ENCODE assay signal across 11 cellular contexts in genomic region chr10:29555091-29555745, GRCh38.
DNase-seq lines count a peak whose midpoint lies in the region; ATAC-seq and TF ChIP-seq lines count a peak whose summit lies in the region.
"Had no signal": no experiment of that assay in that cellular context is flagged by ENCODE, and none has a peak within 500 bp of the region (broad histone marks: within the 10 kb centered on the region; RNA-seq: fewer than 3 reads in every experiment).

No MANE protein-coding gene starts in this region.

- H3K18ac ChIP-seq in mesenchymal stem cell (ENCODE audit: low read depth in 1 of 2, low read length in 2 of 2), result no peak overlapping the region

- no peak overlapping the region for H3K4ac ChIP-seq in mesenchymal stem cell (ENCODE audit: low read depth in 1 of 2, low read length in 2 of 2)

- no peak overlapping the region for H2BK120ac ChIP-seq in mesenchymal stem cell (ENCODE audit: low read depth, low read length)

- H3K27ac ChIP-seq in ascending aorta (peak overlapping the region; percentile 69 to 75), mesenchymal stem cell (ENCODE audit: low read length, poor library complexity, severe bottlenecking) (peak overlapping the region; percentile 82), tibial artery (peak overlapping the region; percentile 23 to 61)

- H2AK5ac ChIP-seq in mesenchymal stem cell (ENCODE audit: low read length, severe bottlenecking), result no peak overlapping the region

- H2BK15ac ChIP-seq in mesenchymal stem cell (ENCODE audit: low read depth, poor library complexity, severe bottlenecking), result no peak overlapping the region

- H3K4me1 ChIP-seq in ascending aorta (peaks cover 8 to 23% of the 10 kb centered on the region in 2 donors), mesenchymal stem cell (ENCODE audit: control insufficient read depth, insufficient read depth, low read depth, low read length) (peaks cover 14% of the 10 kb centered on the region), tibial artery (peaks cover 0 to 43% (median 17%) of the 10 kb centered on the region in 4 donors)

- no peak overlapping the region for H3K23ac ChIP-seq in mesenchymal stem cell (ENCODE audit: low read length in 2 of 2)

- peaks cover 41 to 47% of the 10 kb centered on the region in 2 donors for H3K36me3 ChIP-seq in ascending aorta
- peaks cover 48 to 66% of the 10 kb centered on the region in 2 experiments for H3K36me3 ChIP-seq in mesenchymal stem cell (ENCODE audit: control insufficient read depth in 1 of 2, insufficient read depth in 2 of 2, low read depth in 1 of 2, low read length in 2 of 2)
- H3K36me3 ChIP-seq in tibial artery, result peaks cover 42 to 49% (median 44%) of the 10 kb centered on the region in 3 donors

- H3K36me3 Mint-ChIP-seq in activated naive CD4-positive, alpha-beta T cell treated with anti-CD3 and anti-CD28 coated beads, Interleukin-2, amount 10 ng/mL, durations not matched to agents 7 days and 5 days, result peaks cover 21% of the 10 kb centered on the region
- H3K36me3 Mint-ChIP-seq: memory B cell had no signal

- peaks cover 18% of the 10 kb centered on the region for H3K4me1 Mint-ChIP-seq in activated naive CD4-positive, alpha-beta T cell treated with anti-CD3 and anti-CD28 coated beads, Interleukin-2, amount 10 ng/mL, durations not matched to agents 7 days and 5 days
- H3K4me1 Mint-ChIP-seq: memory B cell had no signal

- H4K91ac ChIP-seq in mesenchymal stem cell (ENCODE audit: low read length), result peak overlapping the region; percentile 18

- CTCF ChIA-PET in activated naive CD4-positive, alpha-beta T cell treated with anti-CD3 and anti-CD28 coated beads, Interleukin-2, amount 10 ng/mL, durations not matched to agents 7 days and 5 days (lab: Charles Lee), result interaction anchor here (1.4 kb wide), 1 partner anchor 36 kb away, joined by 3 read pairs; no protein-coding TSS in a partner anchor

- no peak overlapping the region for H4K8ac ChIP-seq in mesenchymal stem cell (ENCODE audit: low read length)

- H2AFZ ChIP-seq in mesenchymal stem cell (ENCODE audit: low read depth, low read length), result no peak overlapping the region

- TF ChIP-seq CTCF in ascending aorta (IDR thresholded peaks at IDR 0.05) (no peak), tibial artery (IDR thresholded peaks at IDR 0.05) (no peak)

- no peaks in the 10 kb centered on the region for H3K27me3 Mint-ChIP-seq in activated naive CD4-positive, alpha-beta T cell treated with anti-CD3 and anti-CD28 coated beads, Interleukin-2, amount 10 ng/mL, durations not matched to agents 7 days and 5 days
- H3K27me3 Mint-ChIP-seq: memory B cell had no signal

- H3K79me1 ChIP-seq in mesenchymal stem cell (replicated peaks; ENCODE audit: low read length, poor library complexity, severe bottlenecking), result peaks cover 21% of the 10 kb centered on the region

- no peaks in the 10 kb centered on the region for H3K9me3 Mint-ChIP-seq in activated naive CD4-positive, alpha-beta T cell treated with anti-CD3 and anti-CD28 coated beads, Interleukin-2, amount 10 ng/mL, durations not matched to agents 7 days and 5 days
- H3K9me3 Mint-ChIP-seq: activated T-cell treated with anti-CD3 and anti-CD28 coated beads, Interleukin-2, amount 50 U/mL, for 4 hours had no signal

- H3K27me3 ChIP-seq in ascending aorta (no peaks in the 10 kb centered on the region), mesenchymal stem cell (ENCODE audit: control insufficient read depth in 1 of 2, insufficient read depth in 1 of 2, low read length in 2 of 2) (no peaks in the 10 kb centered on the region), tibial artery (no peaks in the 10 kb centered on the region)

- peak overlapping the region in 1 of 2 experiments; percentile 63 for H2BK12ac ChIP-seq in mesenchymal stem cell (ENCODE audit: low read length in 2 of 2)

- no peaks in the 10 kb centered on the region for H3K9me3 ChIP-seq in ascending aorta
- no peaks in the 10 kb centered on the region for H3K9me3 ChIP-seq in mesenchymal stem cell (ENCODE audit: control insufficient read depth, low read length)
- no peaks in the 10 kb centered on the region for H3K9me3 ChIP-seq in tibial artery

- H3K14ac ChIP-seq in mesenchymal stem cell (ENCODE audit: low read length in 2 of 2), result no peak overlapping the region

- H3K27ac Mint-ChIP-seq in activated naive CD4-positive, alpha-beta T cell treated with anti-CD3 and anti-CD28 coated beads, Interleukin-2, amount 10 ng/mL, durations not matched to agents 7 days and 5 days, result peak overlapping the region; percentile 77
- H3K27ac Mint-ChIP-seq: memory B cell had no signal

- peak overlapping the region; percentile 12 for H3K4me2 ChIP-seq in mesenchymal stem cell (ENCODE audit: low read length, poor library complexity, severe bottlenecking)

- DNase-seq in activated naive CD4-positive, alpha-beta T cell treated with anti-CD3 and anti-CD28 coated beads, Interleukin-2, amount 10 ng/mL, durations not matched to agents 7 days and 5 days, result no peak
- DNase-seq in activated naive CD4-positive, alpha-beta T cell treated with Interleukin-2 at 50 U/mL for 16 hours, result no peak
- DNase-seq in ascending aorta (ENCODE audit: low spot score in 2 of 2), result no peak
- DNase-seq in mesenchymal stem cell, result peak; percentile 24
- no peak for DNase-seq in tibial artery
- no peak for DNase-seq in effector CD8-positive, alpha-beta T cell (lab: John Stamatoyannopoulos, UW)
- no peak for DNase-seq in activated effector memory CD4-positive, alpha-beta T cell treated with anti-CD3 and anti-CD28 coated beads, Interleukin-2, amount 50 U/mL, for 16 hours
- DNase-seq: activated T-cell treated with anti-CD3 and anti-CD28 coated beads, Interleukin-2, amount 50 U/mL, for 4 hours; NCI-H187 had no signal

- peak overlapping the region; percentile 36 for H3K9ac ChIP-seq in mesenchymal stem cell (ENCODE audit: low read length)

- 98% methylated on average over 4 of the region's 6 CpGs for WGBS in mesenchymal stem cell

- H3K4me3 ChIP-seq in ascending aorta, result no peak overlapping the region
- H3K4me3 ChIP-seq in mesenchymal stem cell (ENCODE audit: insufficient read depth in 1 of 2, low read depth in 1 of 2, low read length in 2 of 2), result peak overlapping the region in 1 of 2 experiments; percentile 44
- H3K4me3 ChIP-seq in tibial artery, result no peak overlapping the region

- H3K4me3 Mint-ChIP-seq in activated naive CD4-positive, alpha-beta T cell treated with anti-CD3 and anti-CD28 coated beads, Interleukin-2, amount 10 ng/mL, durations not matched to agents 7 days and 5 days, result no peak overlapping the region
- H3K4me3 Mint-ChIP-seq: activated T-cell treated with anti-CD3 and anti-CD28 coated beads, Interleukin-2, amount 50 U/mL, for 4 hours; memory B cell had no signal

- intact Hi-C loops in ascending aorta (cut with DNase I), result no loop called here
- intact Hi-C loops in tibial artery (cut with DNase I; ENCODE audit: low total_unique reads), result no loop called here

- no peak overlapping the region for H2BK5ac ChIP-seq in mesenchymal stem cell (ENCODE audit: low read depth, low read length, poor library complexity, severe bottlenecking)

- ATAC-seq in GM19324 (IDR thresholded peaks at IDR 0.05; ENCODE audit: low FRiP score, unreplicated experiment), result no peak
- ATAC-seq: activated T-cell treated with anti-CD3 and anti-CD28 coated beads, Interleukin-2, amount 50 U/mL, for 4 hours had no signal
